18 cellular contexts compared by ENCODE assay signal in genomic region chr19:30441011-30441410, GRCh38.
DNase-seq lines count a peak whose midpoint lies in the region; ATAC-seq, FAIRE-seq and TF ChIP-seq lines count a peak whose summit lies in the region.
"Had no signal": no experiment of that assay in that cellular context is flagged by ENCODE, and none has a peak within 500 bp of the region (broad histone marks: within the 10 kb centered on the region; RNA-seq: fewer than 3 reads in every experiment).

No MANE protein-coding gene starts in this region.

- H2BK12ac ChIP-seq in neuronal stem cell (ENCODE audit: low read length) = peak overlapping the region; percentile 73

- 36% methylated on average over 4 of the region's 4 CpGs for WGBS in A549 (ENCODE audit: missing lambda C conversion rate)
- WGBS in neuronal stem cell (ENCODE audit: extremely low coverage in 2 of 2, insufficient read length in 2 of 2, insufficient replicate concordance in 1 of 2), 2 donors = no CpG with 5 or more reads among the region's 4 CpGs
- WGBS in thyroid gland, 2 donors = 86 to 96% methylated on average over 4 of the region's 4 CpGs

- H3K4me2 ChIP-seq in A549 = no peak overlapping the region
- H3K4me2 ChIP-seq in neuronal stem cell (ENCODE audit: insufficient read depth, low read length, poor library complexity, severe bottlenecking) = no peak overlapping the region

- H3K4me1 Mint-ChIP-seq in activated CD4-positive, alpha-beta T cell treated with anti-CD3 and anti-CD28 coated beads, Interleukin-2, amount 10 ng/mL, durations not matched to agents 7 days and 5 days = no peaks in the 10 kb centered on the region
- H3K4me1 Mint-ChIP-seq: B cell had no signal

- no peak overlapping the region for H3K27ac Mint-ChIP-seq in activated CD4-positive, alpha-beta T cell treated with anti-CD3 and anti-CD28 coated beads, Interleukin-2, amount 10 ng/mL, durations not matched to agents 7 days and 5 days
- H3K27ac Mint-ChIP-seq: B cell; CD4-positive, alpha-beta T cell had no signal

- no peak overlapping the region for H3K4me3 ChIP-seq in A549
- H3K4me3 ChIP-seq in MG63 = no peak overlapping the region
- H3K4me3 ChIP-seq in neuronal stem cell (ENCODE audit: low read length in 2 of 2) = no peak overlapping the region
- no peak overlapping the region for H3K4me3 ChIP-seq in upper lobe of right lung
- no peak overlapping the region for H3K4me3 ChIP-seq in thyroid gland (replicated peaks in 1 of 3)
- H3K4me3 ChIP-seq: GM23248 had no signal

- TF ChIP-seq RAD21 in A549 (conservative IDR thresholded peaks at IDR 0.05 in 1 of 2, IDR thresholded peaks at IDR 0.05 in 1 of 2) = no peak

- H3K27me3 ChIP-seq in MG63 (no peaks in the 10 kb centered on the region), neuronal stem cell (ENCODE audit: control insufficient read depth in 3 of 3, insufficient read depth in 3 of 3, low read depth in 1 of 3, low read length in 3 of 3) (no peaks in the 10 kb centered on the region), upper lobe of right lung (no peaks in the 10 kb centered on the region), thyroid gland (no peaks in the 10 kb centered on the region)

- TF ChIP-seq POLR2A in A549 (IDR thresholded peaks at IDR 0.05; ENCODE audit: low read length) (no peak), thyroid gland (IDR thresholded peaks at IDR 0.05) (no peak)

- TF ChIP-seq CTCF in A549 (IDR thresholded peaks at IDR 0.05) (no peak), upper lobe of right lung (IDR thresholded peaks at IDR 0.05) (no peak), thyroid gland (IDR thresholded peaks at IDR 0.05) (no peak)

- H2BK5ac ChIP-seq in neuronal stem cell (ENCODE audit: low read length) = no peak overlapping the region

- H3K9me3 ChIP-seq in A549 = peaks cover 2% of the 10 kb centered on the region; the same call in 1 of the 3 replicates
- no peaks in the 10 kb centered on the region for H3K9me3 ChIP-seq in MG63
- H3K9me3 ChIP-seq in neuronal stem cell (replicated peaks in 1 of 2; ENCODE audit: control insufficient read depth in 2 of 2, insufficient read depth in 1 of 2, low read depth in 1 of 2, low read length in 2 of 2) = no peaks in the 10 kb centered on the region
- no peaks in the 10 kb centered on the region for H3K9me3 ChIP-seq in upper lobe of right lung
- H3K9me3 ChIP-seq in thyroid gland = no peaks in the 10 kb centered on the region

- no peaks in the 10 kb centered on the region for H3K36me3 Mint-ChIP-seq in activated CD4-positive, alpha-beta T cell treated with anti-CD3 and anti-CD28 coated beads, Interleukin-2, amount 10 ng/mL, durations not matched to agents 7 days and 5 days (ENCODE audit: low read depth)

- H3K27ac ChIP-seq in A549 (no peak overlapping the region), cingulate gyrus (ENCODE audit: low read depth, low read length) (peak overlapping the region; percentile 14), neuronal stem cell (replicated peaks; ENCODE audit: low read length) (no peak overlapping the region), upper lobe of right lung (no peak overlapping the region), thyroid gland (no peak overlapping the region)
- H3K27ac ChIP-seq: 22Rv1, GM23248, HL-60 had no signal

- H3K4me1 ChIP-seq in A549 (no peaks in the 10 kb centered on the region), neuronal stem cell (ENCODE audit: control insufficient read depth in 2 of 2, insufficient read depth in 1 of 2, low read depth in 1 of 2, low read length in 2 of 2) (no peaks in the 10 kb centered on the region), upper lobe of right lung (no peaks in the 10 kb centered on the region), thyroid gland (peaks cover 0 to 2% of the 10 kb centered on the region in 2 donors)

- no peak overlapping the region for H2BK15ac ChIP-seq in neuronal stem cell (ENCODE audit: low read length)

- no peak overlapping the region for H3K4ac ChIP-seq in neuronal stem cell (ENCODE audit: low read length)

- no peaks in the 10 kb centered on the region for H3K27me3 Mint-ChIP-seq in activated CD4-positive, alpha-beta T cell treated with anti-CD3 and anti-CD28 coated beads, Interleukin-2, amount 10 ng/mL, durations not matched to agents 7 days and 5 days
- H3K27me3 Mint-ChIP-seq: B cell; CD4-positive, alpha-beta T cell had no signal

- no peak overlapping the region for H2BK120ac ChIP-seq in neuronal stem cell (ENCODE audit: low read depth, low read length)

- no peaks in the 10 kb centered on the region for H3K79me1 ChIP-seq in neuronal stem cell (ENCODE audit: low read depth, low read length)

- no peak for ATAC-seq in A549
- ATAC-seq in upper lobe of right lung = no peak

- no peak overlapping the region for H4K8ac ChIP-seq in neuronal stem cell (ENCODE audit: low read depth, low read length)

- H4K91ac ChIP-seq in neuronal stem cell (ENCODE audit: low read depth, low read length, poor library complexity) = peak overlapping the region; percentile 60

- DNase-seq in A549 (ENCODE audit: low read depth in 1 of 2, low spot score in 1 of 2) = no peak
- DNase-seq in MG63 = peak; percentile 13
- DNase-seq in neuronal stem cell (ENCODE audit: low spot score) = no peak
- no peak for DNase-seq in upper lobe of right lung
- DNase-seq in NCI-H2171 treated with DMSO at 0.1 percent for 48 hours (lab: John Stamatoyannopoulos, UW) = no peak
- no peak for DNase-seq in activated CD4-positive, alpha-beta T cell treated with anti-CD3 and anti-CD28 coated beads, Interleukin-2, amount 10 ng/mL, durations not matched to agents 7 days and 5 days
- no peak for DNase-seq in thyroid gland
- DNase-seq: ACHN; CD4-positive, alpha-beta T cell; DMS79; GM23248; H7 had no signal

- peak overlapping the region; percentile 2 for H2AK5ac ChIP-seq in neuronal stem cell (ENCODE audit: low read depth, low read length)

- H3K18ac ChIP-seq in neuronal stem cell (ENCODE audit: low read length) = peak overlapping the region; percentile 17

- intact Hi-C loops in upper lobe of right lung (cut with DNase I) (no loop called here), thyroid gland (cut with DNase I) (no loop called here)

- H3K36me3 ChIP-seq in MG63 = no peaks in the 10 kb centered on the region
- H3K36me3 ChIP-seq in neuronal stem cell (replicated peaks in 1 of 2; ENCODE audit: control insufficient read depth in 2 of 2, insufficient read depth in 2 of 2, low read length in 2 of 2) = peaks cover 0 to 4% of the 10 kb centered on the region in 2 donors
- H3K36me3 ChIP-seq in upper lobe of right lung = no peaks in the 10 kb centered on the region
- H3K36me3 ChIP-seq in thyroid gland = no peaks in the 10 kb centered on the region

- H3K23ac ChIP-seq in neuronal stem cell (ENCODE audit: low read depth, low read length, poor library complexity) = no peak overlapping the region

- H3K9me3 Mint-ChIP-seq in activated CD4-positive, alpha-beta T cell treated with anti-CD3 and anti-CD28 coated beads, Interleukin-2, amount 10 ng/mL, durations not matched to agents 7 days and 5 days = peaks cover 3% of the 10 kb centered on the region
- H3K9me3 Mint-ChIP-seq: CD4-positive, alpha-beta T cell had no signal

- H3K9ac ChIP-seq in neuronal stem cell (ENCODE audit: low read depth, low read length, poor library complexity) = no peak overlapping the region
- H3K9ac ChIP-seq: GM23248 had no signal

- peak; percentile 13 for FAIRE-seq in A549 (lab: Jason Lieb, UNC)
- FAIRE-seq: G401.6, GM12891 had no signal

- no peak overlapping the region for H3K14ac ChIP-seq in neuronal stem cell (ENCODE audit: low read length)

- TF ChIP-seq EP300 in A549 (IDR thresholded peaks at IDR 0.05) = no peak

- no peak overlapping the region for H2AFZ ChIP-seq in neuronal stem cell (ENCODE audit: low read length)
- H2AFZ ChIP-seq: GM23248 had no signal

- H3K4me3 Mint-ChIP-seq in activated CD4-positive, alpha-beta T cell treated with anti-CD3 and anti-CD28 coated beads, Interleukin-2, amount 10 ng/mL, durations not matched to agents 7 days and 5 days = no peak overlapping the region
- H3K4me3 Mint-ChIP-seq: B cell; CD4-positive, alpha-beta T cell had no signal

- POLR2A ChIA-PET in A549 (lab: Yijun Ruan, JAX) = no interaction called here
- POLR2A ChIA-PET in activated CD4-positive, alpha-beta T cell treated with anti-CD3 and anti-CD28 coated beads, Interleukin-2, amount 10 ng/mL, durations not matched to agents 7 days and 5 days (lab: Charles Lee) = no interaction called here

- CTCF ChIA-PET in A549 (lab: Yijun Ruan, JAX) = interaction anchor here (0.9 to 1.4 kb wide), 2 partner anchors 17 to 22 kb away, joined by 3 read pairs; no protein-coding TSS in a partner anchor
- CTCF ChIA-PET in activated CD4-positive, alpha-beta T cell treated with anti-CD3 and anti-CD28 coated beads, Interleukin-2, amount 10 ng/mL, durations not matched to agents 7 days and 5 days (lab: Charles Lee) = interaction anchor here (1.3 kb wide), 1 partner anchor 9 kb away, joined by 3 read pairs; no protein-coding TSS in a partner anchor

TF ChIP-seq in A549, 52 proteins besides CTCF, POLR2A, EP300 and RAD21 (continues in another document):
- no peak for TF ChIP-seq ZNF302 (CRISPR knock-in tag; IDR thresholded peaks at IDR 0.05)
- no peak for TF ChIP-seq BHLHE40 (IDR thresholded peaks at IDR 0.05; ENCODE audit: low read depth, low read length)
- no peak for TF ChIP-seq MAZ (IDR thresholded peaks at IDR 0.05; ENCODE audit: borderline replicate concordance, low read depth, low read length)
- TF ChIP-seq CBX2 (IDR thresholded peaks at IDR 0.05; ENCODE audit: borderline replicate concordance, low read depth) = no peak
- TF ChIP-seq, protein P1, sequence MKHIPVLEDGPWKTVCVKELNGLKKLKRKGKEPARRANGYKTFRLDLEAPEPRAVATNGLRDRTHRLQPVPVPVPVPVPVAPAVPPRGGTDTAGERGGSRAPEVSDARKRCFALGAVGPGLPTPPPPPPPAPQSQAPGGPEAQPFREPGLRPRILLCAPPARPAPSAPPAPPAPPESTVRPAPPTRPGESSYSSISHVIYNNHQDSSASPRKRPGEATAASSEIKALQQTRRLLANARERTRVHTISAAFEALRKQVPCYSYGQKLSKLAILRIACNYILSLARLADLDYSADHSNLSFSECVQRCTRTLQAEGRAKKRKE (CRISPR knock-in tag; IDR thresholded peaks at IDR 0.05; ENCODE audit: low read depth) = no peak
- TF ChIP-seq, protein P2, sequence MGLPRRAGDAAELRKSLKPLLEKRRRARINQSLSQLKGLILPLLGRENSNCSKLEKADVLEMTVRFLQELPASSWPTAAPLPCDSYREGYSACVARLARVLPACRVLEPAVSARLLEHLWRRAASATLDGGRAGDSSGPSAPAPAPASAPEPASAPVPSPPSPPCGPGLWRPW (IDR thresholded peaks at IDR 0.05) = no peak
- TF ChIP-seq GATA3 (IDR thresholded peaks at IDR 0.05; ENCODE audit: borderline replicate concordance) = no peak
- TF ChIP-seq ZC3H11A (IDR thresholded peaks at IDR 0.05) = no peak
- TF ChIP-seq SREBF2 (IDR thresholded peaks at IDR 0.05) = no peak
- no peak for TF ChIP-seq HOXB5 (CRISPR knock-in tag; IDR thresholded peaks at IDR 0.05)
- TF ChIP-seq, protein P3, sequence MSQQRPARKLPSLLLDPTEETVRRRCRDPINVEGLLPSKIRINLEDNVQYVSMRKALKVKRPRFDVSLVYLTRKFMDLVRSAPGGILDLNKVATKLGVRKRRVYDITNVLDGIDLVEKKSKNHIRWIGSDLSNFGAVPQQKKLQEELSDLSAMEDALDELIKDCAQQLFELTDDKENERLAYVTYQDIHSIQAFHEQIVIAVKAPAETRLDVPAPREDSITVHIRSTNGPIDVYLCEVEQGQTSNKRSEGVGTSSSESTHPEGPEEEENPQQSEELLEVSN (IDR thresholded peaks at IDR 0.05; ENCODE audit: borderline replicate concordance, low read depth) = no peak
